Comparison of ENCODE assay signal across 12 cellular contexts in the genomic region with DNA sequence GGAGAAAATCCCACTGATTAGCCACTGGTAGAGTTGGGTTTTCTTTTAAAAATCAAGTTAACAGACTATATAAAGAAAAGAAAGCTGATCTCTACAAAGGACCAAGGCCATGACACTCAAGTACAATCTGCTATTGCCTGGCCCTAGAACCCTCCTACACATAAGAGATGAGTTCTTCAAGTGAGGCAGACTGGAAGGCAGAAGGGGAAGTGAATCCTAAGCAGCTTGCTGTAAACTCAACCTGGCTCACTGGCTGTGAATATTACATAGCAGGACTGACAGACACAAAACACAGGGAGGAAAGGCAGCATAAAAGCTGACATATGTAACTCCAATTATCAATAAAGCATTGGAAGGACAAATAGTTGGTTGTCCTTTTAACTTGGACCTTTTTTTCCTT.
DNase-seq lines count a peak whose midpoint lies in the region; ATAC-seq and TF ChIP-seq lines count a peak whose summit lies in the region.
"Had no signal": no experiment of that assay in that cellular context is flagged by ENCODE, and none has a peak within 500 bp of the region (broad histone marks: within the 10 kb centered on the region; RNA-seq: fewer than 3 reads in every experiment).

No MANE protein-coding gene starts in this region.

- TF ChIP-seq POLR2A in adrenal gland (IDR thresholded peaks at IDR 0.05) = no peak

- H3K27ac ChIP-seq in adrenal gland = no peak overlapping the region
- H3K27ac ChIP-seq: skin epidermis had no signal

- intact Hi-C loops in adrenal gland (cut with DNase I) = no loop called here

- peaks cover 0 to 18% of the 10 kb centered on the region in 2 donors for H3K36me3 ChIP-seq in adrenal gland (replicated peaks in 1 of 2)

- peaks cover 5 to 48% of the 10 kb centered on the region in 2 donors for H3K4me1 ChIP-seq in adrenal gland (replicated peaks in 1 of 2)

- ATAC-seq in GM19438 (IDR thresholded peaks at IDR 0.05; ENCODE audit: low read depth, unreplicated experiment) = peak; percentile 64
- peak; percentile 87 for ATAC-seq in HG03045 (IDR thresholded peaks at IDR 0.05; ENCODE audit: unreplicated experiment)
- ATAC-seq: effector memory CD8-positive, alpha-beta T cell had no signal

- no peaks in the 10 kb centered on the region for H3K27me3 ChIP-seq in adrenal gland

- H3K4me3 ChIP-seq in GM12865 (ENCODE audit: low read depth, low read length) (no peak overlapping the region), adrenal gland (no peak overlapping the region)
- H3K4me3 ChIP-seq: skin epidermis had no signal

- TF ChIP-seq CTCF in GM12865 (IDR thresholded peaks at IDR 0.05; ENCODE audit: insufficient read depth, low read depth, low read length, missing control alignments) (no peak), adrenal gland (IDR thresholded peaks at IDR 0.05) (no peak)

- DNase-seq in GM12865 (ENCODE audit: low read depth) = peak; percentile 64
- DNase-seq in RPMI8226 = peak; percentile 6
- DNase-seq in iPS-NIHi11 (ENCODE audit: low spot score) = no peak
- no peak for DNase-seq in NCI-H1105 (lab: John Stamatoyannopoulos, UW)
- no peak for DNase-seq in NK-92 treated with Interleukin-12 subunit alpha and Interleukin-12 subunit beta, amount 100 ng/mL, for 24 hours (lab: John Stamatoyannopoulos, UW)
- DNase-seq in adrenal gland = no peak
- DNase-seq: activated CD8-positive, alpha-beta memory T cell treated with anti-CD3 and anti-CD28 coated beads, Interleukin-2, amount 50 U/mL, for 4 hours; DND-41; effector memory CD8-positive, alpha-beta T cell had no signal

- no peaks in the 10 kb centered on the region for H3K9me3 ChIP-seq in adrenal gland (replicated peaks in 1 of 3)

Comparison
In these comparisons a context has a peak if more than half of its experiments do, and no peak if none do; other contexts are left out.
1. DNase-seq: peak in GM12865 (single experiment) and RPMI8226 (single experiment); none in iPS-NIHi11 (single experiment), NCI-H1105 (single experiment), NK-92 treated with Interleukin-12 subunit alpha and Interleukin-12 subunit beta, amount 100 ng/mL, for 24 hours (single experiment) and adrenal gland (0 of 7).